In the genomic region with DNA sequence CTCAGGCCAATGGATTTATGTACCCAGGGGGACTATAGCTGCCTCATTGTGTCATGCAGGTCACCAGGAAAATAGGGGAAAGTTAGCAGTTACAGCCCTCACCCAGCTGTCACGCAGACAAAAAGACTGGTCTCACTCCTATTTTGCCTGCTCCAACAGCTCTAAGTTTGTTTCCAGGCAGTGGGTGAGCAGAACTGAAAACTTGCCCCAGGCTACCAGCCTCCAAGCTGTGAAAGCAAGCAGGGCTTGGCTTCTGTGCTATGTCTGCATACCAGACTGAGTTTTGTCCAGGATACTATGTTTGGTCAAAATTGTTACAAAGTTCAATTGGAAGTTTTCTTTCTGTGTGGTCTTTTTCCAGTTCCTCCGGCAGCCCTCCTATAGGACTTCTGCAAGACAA, we compare ENCODE assay signal across 34 cellular contexts.
"Had no signal": no experiment of that assay in that cellular context is flagged by ENCODE, and none has a peak within 500 bp of the region (broad histone marks: within the 10 kb centered on the region; RNA-seq: fewer than 3 reads in every experiment).

No MANE protein-coding gene starts in this region.

- H3K27ac ChIP-seq: KMS-11 had no signal

- H3K4me3 ChIP-seq: MG63 had no signal

- H3K9me3 ChIP-seq: MG63 had no signal

- H3K9ac ChIP-seq: KMS-11 had no signal

- DNase-seq: Karpas-422, Kasumi-1, KG1, MG63, MV-4-11, NCI-H1048, NCI-H1092, NCI-H1092 treated with DMSO at 0.1 percent for 48 hours, NCI-H1105, NCI-H1105 treated with DMSO at 0.1 percent for 48 hours, NCI-H1417, NCI-H1417 treated with DMSO at 0.1 percent for 48 hours, NCI-H1436, NCI-H1436 treated with DMSO at 0.1 percent for 48 hours, NCI-H146, NCI-H1694, NCI-H1694 treated with DMSO at 0.1 percent for 48 hours, NCI-H187, NCI-H187 treated with DMSO at 0.1 percent for 48 hours, NCI-H1930, NCI-H2029 treated with DMSO at 0.1 percent for 48 hours, NCI-H2081, NCI-H2081 treated with DMSO at 0.1 percent for 48 hours, NCI-H2107, NCI-H2171, NCI-H2171 treated with DMSO at 0.1 percent for 48 hours, NCI-H2227 treated with DMSO at 0.1 percent for 48 hours, NCI-H226, NCI-H345, NCI-H446, NCI-H446 treated with DMSO at 0.1 percent for 48 hours, NCI-H510A, NCI-H510A treated with DMSO at 0.1 percent for 48 hours had no signal

- H3K4me2 ChIP-seq: KMS-11 had no signal

- H3K27me3 ChIP-seq: MG63 had no signal

- H3K36me3 ChIP-seq: MG63 had no signal
